ENCODE assay signal across 8 cellular contexts in the genomic region with DNA sequence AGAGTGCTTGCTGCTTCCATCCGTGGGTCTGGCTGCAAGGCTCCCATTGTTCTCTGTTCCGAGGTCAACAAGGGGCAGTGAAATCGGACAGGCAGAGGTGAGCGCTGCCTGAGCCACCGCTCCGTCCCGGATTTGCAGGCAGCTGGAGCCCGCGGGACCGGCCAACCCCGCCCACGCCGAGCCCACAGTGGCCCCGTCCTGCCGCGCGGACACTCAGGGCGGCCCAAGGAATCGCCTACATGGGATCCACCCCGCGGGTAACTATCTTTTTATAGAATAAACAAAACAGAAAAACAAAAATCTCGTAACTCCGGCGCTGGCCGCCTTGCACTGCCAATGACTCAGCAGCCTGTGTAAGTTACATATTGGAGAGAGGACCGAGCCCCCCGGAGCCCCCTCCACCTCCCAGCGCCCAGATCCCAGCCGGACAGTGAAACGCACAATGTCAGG. TPM values are rescaled to one million over a fixed set of nuclear protein-coding genes. Genes with fewer than 3 reads are reported as not detected.
A peak's percentile ranks its signal among the peaks of the same experiment; 100 is the strongest.
DNase-seq lines count a peak whose midpoint lies in the region; TF ChIP-seq lines count a peak whose summit lies in the region.

No MANE protein-coding gene starts in this region.

- no peak overlapping the region for H3K9ac ChIP-seq in mucosa of rectum (ENCODE audit: low read depth in 1 of 2, low read length in 2 of 2)

- H3K36me3 ChIP-seq in ectodermal cell (ENCODE audit: control insufficient read depth, insufficient read depth, low read length) (no peaks in the 10 kb centered on the region), mucosa of rectum (ENCODE audit: control insufficient read depth in 2 of 2, insufficient read depth in 2 of 2, low read length in 2 of 2) (no peaks in the 10 kb centered on the region)

- peak overlapping the region; percentile 81 for H3K4me3 ChIP-seq in AG04450 (ENCODE audit: low read depth, low read length)
- H3K4me3 ChIP-seq in LNCaP clone FGC (ENCODE audit: low read depth, low read length), result peak overlapping the region; percentile 69
- H3K4me3 ChIP-seq in ectodermal cell (ENCODE audit: insufficient read depth, low read depth, low read length), result peak overlapping the region; percentile 37
- peak overlapping the region; percentile 7 to 31 for H3K4me3 ChIP-seq in mucosa of rectum (ENCODE audit: low read length in 2 of 2)

- TF ChIP-seq CTCF in AG04450 (IDR thresholded peaks at IDR 0.05; ENCODE audit: low read depth, low read length), result no peak
- TF ChIP-seq CTCF in LNCaP clone FGC (IDR thresholded peaks at IDR 0.05; ENCODE audit: control insufficient read depth, extremely low read depth, insufficient read depth), result no peak

- CTCF ChIA-PET in AG04450 (lab: Charles Lee), result interaction anchor here (4.1 kb wide), 1 partner anchor 43 kb away, joined by 30 read pairs; no protein-coding TSS in a partner anchor

- no peaks in the 10 kb centered on the region for H3K27me3 ChIP-seq in AG04450 (ENCODE audit: control insufficient read depth, insufficient read depth, low read length)
- peaks cover 25% of the 10 kb centered on the region for H3K27me3 ChIP-seq in ectodermal cell (ENCODE audit: control insufficient read depth, insufficient read depth, low read length, poor library complexity, severe bottlenecking)
- peaks cover 11 to 17% of the 10 kb centered on the region in 2 donors for H3K27me3 ChIP-seq in mucosa of rectum (ENCODE audit: control insufficient read depth in 2 of 2, insufficient read depth in 2 of 2, low read length in 2 of 2)

- H3K9me3 ChIP-seq in AG04450 (ENCODE audit: control insufficient read depth, insufficient read depth, low read length) (peaks cover 11% of the 10 kb centered on the region), ectodermal cell (ENCODE audit: control insufficient read depth, low read length) (no peaks in the 10 kb centered on the region), mucosa of rectum (ENCODE audit: control insufficient read depth in 2 of 2, low read length in 2 of 2) (no peaks in the 10 kb centered on the region)

- peaks cover 7% of the 10 kb centered on the region for H3K4me1 ChIP-seq in ectodermal cell (ENCODE audit: control insufficient read depth, insufficient read depth, low read length)
- peaks cover 0 to 10% of the 10 kb centered on the region in 2 donors for H3K4me1 ChIP-seq in mucosa of rectum (ENCODE audit: control insufficient read depth in 2 of 2, insufficient read depth in 2 of 2, low read length in 2 of 2)

- 18% methylated on average over 30 of the region's 30 CpGs for WGBS in ectodermal cell, 2 experiments

- DNase-seq in AG04450 (ENCODE audit: low read depth, low spot score) (no peak), LNCaP clone FGC (ENCODE audit: low read depth) (no peak), NCI-H128 (lab: John Stamatoyannopoulos, UW; ENCODE audit: unreplicated experiment) (no peak), NCI-H1930 (lab: John Stamatoyannopoulos, UW) (no peak)
- DNase-seq in effector CD8-positive, alpha-beta T cell (lab: John Stamatoyannopoulos, UW), result no peak
- no peak for DNase-seq in activated CD8-positive, alpha-beta memory T cell treated with anti-CD3 and anti-CD28 coated beads, Interleukin-2, amount 50 U/mL, for 4 hours

- POLR2A ChIA-PET in AG04450 (lab: Yijun Ruan, JAX), result no interaction called here

- H3K27ac ChIP-seq in AG04450 (ENCODE audit: low read depth, low read length) (peak overlapping the region; percentile 73), ectodermal cell (ENCODE audit: insufficient read depth, low read depth, low read length, poor library complexity, severe bottlenecking) (no peak overlapping the region), mucosa of rectum (ENCODE audit: low read depth in 2 of 2, low read length in 2 of 2) (no peak overlapping the region)

RNA-seq across cellular contexts. Expression of gene BNIP3, which starts 1.9 kb away (rescaled TPM):
- polyA plus RNA-seq in AG04450 (2011; rRNA removed), result 68.6 and 73.5 TPM in 2 replicates
- 31.2 and 36.1 TPM in 2 replicates for polyA minus RNA-seq in AG04450 (2011; rRNA and poly(A)+ RNA removed)
- polyA plus RNA-seq in ectodermal cell (2013, experiment 1 of 4), result 39.7 TPM
- polyA plus RNA-seq in ectodermal cell (2013, experiment 2 of 4), result 30.7 TPM
- polyA plus RNA-seq in ectodermal cell (2013, experiment 3 of 4), result 41.9 TPM
- 43.1 TPM for polyA plus RNA-seq in ectodermal cell (2013, experiment 4 of 4)

Comparison
In these comparisons a context has a peak if more than half of its experiments do, and no peak if none do; other contexts are left out.
1. H3K4me3 ChIP-seq: peak in every context shown above with its lines; median percentile 81 in AG04450; 69 in LNCaP clone FGC; 37 in ectodermal cell; 19 in mucosa of rectum.